29 cellular contexts compared by ENCODE assay signal in the genomic region with DNA sequence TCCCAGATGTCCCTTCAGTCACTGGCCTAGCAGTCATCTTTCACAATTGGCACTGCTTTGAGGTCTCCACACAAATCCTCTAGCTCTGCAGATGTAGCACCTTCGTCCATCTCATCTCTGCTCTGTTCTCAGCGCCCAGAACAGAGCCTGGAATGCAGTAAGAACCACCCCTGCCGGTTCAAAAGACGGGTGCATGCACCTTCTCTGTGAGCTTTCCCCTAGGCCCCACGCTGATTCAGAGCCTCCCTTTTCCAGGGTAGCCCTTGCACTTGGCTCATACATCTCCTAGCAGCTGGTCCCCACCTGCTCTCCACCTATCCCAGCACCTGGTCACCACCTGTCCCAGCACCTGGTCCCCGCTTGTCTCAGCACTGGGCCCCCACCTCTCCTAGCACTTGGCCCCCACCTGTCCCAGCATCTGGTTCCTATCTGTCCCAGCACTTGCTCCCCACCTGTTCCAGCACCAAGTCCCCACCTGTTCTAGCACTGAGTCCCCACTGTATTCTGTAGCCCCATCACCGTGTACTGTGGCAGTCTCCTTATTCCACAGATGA. TPM values are rescaled to one million over a fixed set of nuclear protein-coding genes. Genes with fewer than 3 reads are reported as not detected.
DNase-seq lines count a peak whose midpoint lies in the region; ATAC-seq, FAIRE-seq and TF ChIP-seq lines count a peak whose summit lies in the region.
"Had no signal": no experiment of that assay in that cellular context is flagged by ENCODE, and none has a peak within 500 bp of the region (broad histone marks: within the 10 kb centered on the region; RNA-seq: fewer than 3 reads in every experiment).

No MANE protein-coding gene starts in this region.

- no peak overlapping the region; the same call in 1 of the 2 replicates for H3K56ac ChIP-seq in IMR-90 (ENCODE audit: extremely low read depth, insufficient read depth, low read length)

- H2AK5ac ChIP-seq in IMR-90 (ENCODE audit: low read depth, low read length) (no peak overlapping the region), neuronal stem cell (ENCODE audit: low read depth, low read length) (peak overlapping the region; percentile 53)

- H2BK15ac ChIP-seq in IMR-90 (ENCODE audit: low read depth, low read length) (no peak overlapping the region), neuronal stem cell (ENCODE audit: low read length) (peak overlapping the region; percentile 40)

- in situ Hi-C loops in IMR-90 (cut with MboI; ENCODE audit: low sequenced_read_pairs): no loop called here

- H3K27ac ChIP-seq in IMR-90 (ENCODE audit: insufficient read depth, low read length): no peak overlapping the region
- no peak overlapping the region for H3K27ac ChIP-seq in neuronal stem cell (replicated peaks; ENCODE audit: low read length)
- H3K27ac ChIP-seq: brain microvascular endothelial cell, gastrocnemius medialis, SJSA1, testis, VCaP had no signal

- intact Hi-C loops in IMR-90 (cut with micrococcal nuclease): no loop called here

- no peak for TF ChIP-seq CTCF in IMR-90 (conservative IDR thresholded peaks at IDR 0.05; ENCODE audit: low read depth, low read length)

- TF ChIP-seq RAD21 in IMR-90 (IDR thresholded peaks at IDR 0.05; ENCODE audit: low read length): no peak

- H2AK9ac ChIP-seq in IMR-90 (replicated peaks; ENCODE audit: low read depth, low read length, poor library complexity): peak overlapping the region; percentile 61

- H3K4ac ChIP-seq in IMR-90 (ENCODE audit: low read depth, low read length) (no peak overlapping the region), neuronal stem cell (ENCODE audit: low read length) (no peak overlapping the region)

- H3K4me2 ChIP-seq in IMR-90 (ENCODE audit: low read depth, low read length) (no peak overlapping the region), neuronal stem cell (ENCODE audit: insufficient read depth, low read length, poor library complexity, severe bottlenecking) (no peak overlapping the region)
- H3K4me2 ChIP-seq: GM23338 had no signal

- no peak for TF ChIP-seq POLR2A in IMR-90 (IDR thresholded peaks at IDR 0.05; ENCODE audit: low read depth, low read length)
- TF ChIP-seq POLR2A in H54 (IDR thresholded peaks at IDR 0.05; ENCODE audit: low read depth, low read length): no peak

- BruUV-seq in IMR-90 (replicated peaks; lab: Mats Ljungman, UMichigan): no TSS peak

- H3K27me3 ChIP-seq in IMR-90 (ENCODE audit: control insufficient read depth, insufficient read depth, low read length) (no peaks in the 10 kb centered on the region), neuronal stem cell (ENCODE audit: control insufficient read depth in 3 of 3, insufficient read depth in 3 of 3, low read depth in 1 of 3, low read length in 3 of 3) (peaks cover 0 to 11% (median 10%) of the 10 kb centered on the region in 3 experiments)
- H3K27me3 ChIP-seq: testis had no signal

- H2BK5ac ChIP-seq in IMR-90 (ENCODE audit: low read depth, low read length, poor library complexity, severe bottlenecking) (no peak overlapping the region), neuronal stem cell (ENCODE audit: low read length) (no peak overlapping the region)

- H3K4me3 ChIP-seq in IMR-90 (ENCODE audit: insufficient read depth, low read depth, low read length) (no peak overlapping the region), neuronal stem cell (ENCODE audit: low read length in 2 of 2) (no peak overlapping the region)
- H3K4me3 ChIP-seq: gastrocnemius medialis, GM12878, GM23338, SJSA1, testis had no signal

- H3K79me1 ChIP-seq in IMR-90 (ENCODE audit: low read depth in 1 of 2, low read length in 2 of 2) (no peaks in the 10 kb centered on the region), neuronal stem cell (ENCODE audit: low read depth, low read length) (no peaks in the 10 kb centered on the region)

- H3K9ac ChIP-seq in IMR-90 (ENCODE audit: low read depth, low read length) (no peak overlapping the region), neuronal stem cell (ENCODE audit: low read depth, low read length, poor library complexity) (no peak overlapping the region)

- H3K9me1 ChIP-seq in IMR-90 (ENCODE audit: insufficient read depth, low read length): no peaks in the 10 kb centered on the region

- DNase-seq in NCI-H345 (lab: John Stamatoyannopoulos, UW): peak; percentile 40
- DNase-seq in NCI-H345 treated with DMSO at 0.1 percent for 48 hours (lab: John Stamatoyannopoulos, UW; ENCODE audit: unreplicated experiment): no peak
- DNase-seq in IMR-90: no peak
- DNase-seq in NCI-H774 (lab: John Stamatoyannopoulos, UW): peak; percentile 81
- no peak for DNase-seq in neuronal stem cell (ENCODE audit: low spot score)
- DNase-seq in NCI-H1105 treated with DMSO at 0.1 percent for 48 hours (lab: John Stamatoyannopoulos, UW): no peak
- DNase-seq in H54 (ENCODE audit: insufficient read length, low spot score): no peak
- DNase-seq: activated CD4-positive, alpha-beta T cell treated with anti-CD3 and anti-CD28 coated beads for 4 hours; activated CD8-positive, alpha-beta T cell treated with anti-CD3 and anti-CD28 coated beads, Interleukin-2, amount 10 ng/mL, durations not matched to agents 7 days and 5 days; amygdala; brain microvascular endothelial cell; CD4-positive, alpha-beta T cell; gastrocnemius medialis; kidney glomerular epithelial cell; midbrain; naive B cell; NCI-H1048; NCI-H2029 treated with DMSO at 0.1 percent for 48 hours; stimulated activated naive CD4-positive, alpha-beta T cell treated with Interleukin-2 at 50 U/mL for 16 hours; T-helper 9 cell; testis had no signal

- H4K91ac ChIP-seq in IMR-90 (ENCODE audit: insufficient read depth, low read depth, low read length) (no peak overlapping the region), neuronal stem cell (ENCODE audit: low read depth, low read length, poor library complexity) (no peak overlapping the region)

- no peak overlapping the region for H2BK12ac ChIP-seq in neuronal stem cell (ENCODE audit: low read length)

- H4K8ac ChIP-seq in IMR-90 (ENCODE audit: low read depth in 2 of 2, low read length in 2 of 2): no peak overlapping the region
- H4K8ac ChIP-seq in neuronal stem cell (ENCODE audit: low read depth, low read length): no peak overlapping the region

- H2AFZ ChIP-seq in IMR-90 (replicated peaks; ENCODE audit: low read length, poor library complexity) (peak overlapping the region; percentile 33), neuronal stem cell (ENCODE audit: low read length) (no peak overlapping the region)
- H2AFZ ChIP-seq: GM23338 had no signal

- POLR2A ChIA-PET in IMR-90 (lab: Charles Lee; ENCODE audit: unreplicated experiment): interaction anchor here (0.5 kb wide), 1 partner anchor 36 kb away, joined by 4 read pairs; no protein-coding TSS in a partner anchor

- H4K20me1 ChIP-seq in IMR-90 (ENCODE audit: insufficient read depth, low read length): no peaks in the 10 kb centered on the region

- H3K9me3 ChIP-seq in IMR-90 (ENCODE audit: control insufficient read depth, insufficient read depth, low read length) (peaks cover 6% of the 10 kb centered on the region; the same call in 1 of the 2 replicates), neuronal stem cell (replicated peaks in 1 of 2; ENCODE audit: control insufficient read depth in 2 of 2, insufficient read depth in 1 of 2, low read depth in 1 of 2, low read length in 2 of 2) (no peaks in the 10 kb centered on the region)
- H3K9me3 ChIP-seq: gastrocnemius medialis, SJSA1, testis had no signal

- H4K5ac ChIP-seq in IMR-90 (ENCODE audit: low read depth, low read length): no peak overlapping the region

- H3K36me3 ChIP-seq in IMR-90 (ENCODE audit: control insufficient read depth, insufficient read depth, low read length) (no peaks in the 10 kb centered on the region), neuronal stem cell (replicated peaks in 1 of 2; ENCODE audit: control insufficient read depth in 2 of 2, insufficient read depth in 2 of 2, low read length in 2 of 2) (no peaks in the 10 kb centered on the region)
- H3K36me3 ChIP-seq: brain microvascular endothelial cell, gastrocnemius medialis, SJSA1 had no signal

- H3K23ac ChIP-seq in IMR-90 (ENCODE audit: low read depth, low read length): no peak overlapping the region
- H3K23ac ChIP-seq in neuronal stem cell (ENCODE audit: low read depth, low read length, poor library complexity): no peak overlapping the region

- H3K4me1 ChIP-seq in IMR-90 (ENCODE audit: control insufficient read depth, insufficient read depth, low read length): no peaks in the 10 kb centered on the region
- peaks cover 8% of the 10 kb centered on the region in 2 donors for H3K4me1 ChIP-seq in neuronal stem cell (ENCODE audit: control insufficient read depth in 2 of 2, insufficient read depth in 1 of 2, low read depth in 1 of 2, low read length in 2 of 2)
- H3K4me1 ChIP-seq: gastrocnemius medialis, testis had no signal

- CTCF ChIA-PET in IMR-90 (lab: Yijun Ruan, JAX): no interaction called here

- dilution Hi-C loops in IMR-90 (cut with HindIII; ENCODE audit: low sequenced_read_pairs, unreplicated experiment): no loop called here

- H3K14ac ChIP-seq in IMR-90 (replicated peaks; ENCODE audit: low read depth, low read length) (no peak overlapping the region), neuronal stem cell (ENCODE audit: low read length) (no peak overlapping the region)

- 54% methylated on average over 3 of the region's 7 CpGs; no CpG with 5 or more reads in 1 of the 2 experiments for WGBS in IMR-90 (ENCODE audit: extremely low coverage in 2 of 2, insufficient read length in 1 of 2), 2 experiments
- no CpG with 5 or more reads among the region's 7 CpGs for WGBS in neuronal stem cell (ENCODE audit: extremely low coverage in 2 of 2, insufficient read length in 2 of 2, insufficient replicate concordance in 1 of 2), 2 donors

- H2BK20ac ChIP-seq in IMR-90 (ENCODE audit: low read depth, low read length): no peak overlapping the region

- no peak for ATAC-seq in IMR-90 (ENCODE audit: low read depth)
- ATAC-seq: activated CD8-positive, alpha-beta T cell treated with anti-CD3 and anti-CD28 coated beads, Interleukin-2, amount 10 ng/mL, durations not matched to agents 7 days and 5 days; activated T-helper 17 cell treated with anti-CD3 and anti-CD28 coated beads, Interleukin-2, amount 50 U/mL, for 72 hours; gastrocnemius medialis; GM12878; GM23338 had no signal

- H2BK120ac ChIP-seq in IMR-90 (ENCODE audit: low read depth, low read length): no peak overlapping the region
- no peak overlapping the region for H2BK120ac ChIP-seq in neuronal stem cell (ENCODE audit: low read depth, low read length)

- FAIRE-seq in H54 (lab: Jason Lieb, UNC): no peak
- FAIRE-seq: D721Med, GM12878, GM19239 had no signal

- H3K18ac ChIP-seq in IMR-90 (ENCODE audit: low read depth, low read length): no peak overlapping the region
- H3K18ac ChIP-seq in neuronal stem cell (ENCODE audit: low read length): no peak overlapping the region

TF ChIP-seq in IMR-90, 13 proteins besides CTCF, POLR2A, EP300 and RAD21 (continues in another document):
- no peak for TF ChIP-seq RFX5 (IDR thresholded peaks at IDR 0.05; ENCODE audit: low read depth, low read length)
- TF ChIP-seq RCOR1 (IDR thresholded peaks at IDR 0.05; ENCODE audit: insufficient replicate concordance, low read length): no peak
- no peak for TF ChIP-seq NFE2L2 (IDR thresholded peaks at IDR 0.05; ENCODE audit: low read depth, low read length)

RNA-seq across cellular contexts. Expression of gene KCNF1, which starts 4.7 kb away (rescaled TPM):
- total RNA-seq in IMR-90 (2012; rRNA removed): 0.54 and 0.56 TPM in 2 replicates
- 1.4 TPM in 2 replicates for polyA plus RNA-seq in IMR-90 (2012; rRNA removed)
- polyA plus RNA-seq in IMR-90 (2012; cell fraction: cytosol; rRNA removed): 0.61 and 2.1 TPM in 2 replicates
- 0.88 and 2.2 TPM in 2 replicates for polyA plus RNA-seq in IMR-90 (2012; cell fraction: nucleus; rRNA removed; ENCODE audit: low replicate concordance)
- 0.14 TPM for polyA plus RNA-seq in neuronal stem cell (2013, experiment 1 of 2)
- polyA plus RNA-seq in neuronal stem cell (2013, experiment 2 of 2): 0.08 TPM
- total RNA-seq: activated CD8-positive, alpha-beta T cell treated with anti-CD3 and anti-CD28 coated beads, Interleukin-2, amount 10 ng/mL, durations not matched to agents 7 days and 5 days; activated T-helper 17 cell treated with anti-CD3 and anti-CD28 coated beads, Interleukin-2, amount 50 U/mL, for 72 hours; CD4-positive, alpha-beta T cell; gastrocnemius medialis; GM12878; lower leg skin had no signal
- polyA plus RNA-seq: GM12878 had no signal

Comparison
In these comparisons a context has a peak if more than half of its experiments do, and no peak if none do; other contexts are left out.
1. DNase-seq: peak in NCI-H345 (single experiment) and NCI-H774 (single experiment); none in NCI-H345 treated with DMSO at 0.1 percent for 48 hours (single experiment), IMR-90 (single experiment), neuronal stem cell (single experiment), NCI-H1105 treated with DMSO at 0.1 percent for 48 hours (single experiment) and H54 (single experiment).